Comparison of ENCODE assay signal across 8 cellular contexts in genomic region chr10:35937538-35937937, GRCh38.
"Had no signal": no experiment of that assay in that cellular context is flagged by ENCODE, and none has a peak within 500 bp of the region (broad histone marks: within the 10 kb centered on the region; RNA-seq: fewer than 3 reads in every experiment).

No MANE protein-coding gene starts in this region.

- H3K27ac Mint-ChIP-seq: HFFc6 had no signal

- H3K27ac ChIP-seq: GM23248 had no signal

- H3K36me3 ChIP-seq: HAP-1 had no signal

- H3K9me3 Mint-ChIP-seq: HFFc6 had no signal

- DNase-seq: GM23248, GOT3, H7, HFFc6, IMR-90 had no signal

- H3K9me3 ChIP-seq: HAP-1 had no signal

- H3K9ac ChIP-seq: GM23248 had no signal

- H2AFZ ChIP-seq: GM23248 had no signal

- H3K4me1 ChIP-seq: HAP-1 had no signal

- ATAC-seq: HCT116, K562 had no signal

- H3K4me3 ChIP-seq: GM23248, HAP-1, K562 had no signal

- H3K4me3 Mint-ChIP-seq: HFFc6 had no signal
